ENCODE assay signal across 27 cellular contexts in the genomic region with DNA sequence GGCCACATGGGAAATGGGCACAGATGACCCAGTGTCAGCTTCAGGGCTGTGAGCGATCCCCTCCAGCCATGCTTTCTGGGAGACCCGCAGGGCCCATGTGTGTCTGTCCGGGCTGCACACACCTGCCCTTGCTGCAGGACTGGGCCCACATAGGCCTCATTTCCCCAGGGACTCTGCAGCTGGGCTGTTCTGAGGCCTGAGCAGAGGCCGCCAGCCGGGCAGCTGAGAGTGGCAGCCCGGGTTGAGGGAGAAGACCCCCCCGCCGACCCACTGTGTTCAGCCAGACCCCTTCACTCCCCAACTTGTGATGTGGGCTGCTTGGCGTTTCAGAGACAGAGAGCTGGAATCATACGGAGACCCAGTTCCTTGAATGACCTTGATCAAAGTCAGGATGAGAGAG. TPM values are rescaled to one million over a fixed set of nuclear protein-coding genes. Genes with fewer than 3 reads are reported as not detected.
A peak's percentile ranks its signal among the peaks of the same experiment; 100 is the strongest.
DNase-seq lines count a peak whose midpoint lies in the region; ATAC-seq, FAIRE-seq and TF ChIP-seq lines count a peak whose summit lies in the region.
"Had no signal": no experiment of that assay in that cellular context is flagged by ENCODE, and none has a peak within 500 bp of the region (broad histone marks: within the 10 kb centered on the region; RNA-seq: fewer than 3 reads in every experiment).

No MANE protein-coding gene starts in this region.

- H2BK120ac ChIP-seq in H1 (replicated peaks; ENCODE audit: low read depth, low read length) (no peak overlapping the region), mesendoderm (ENCODE audit: low read depth, low read length) (no peak overlapping the region)

- H3K79me1 ChIP-seq in H1 (ENCODE audit: low read depth, low read length) (no peaks in the 10 kb centered on the region; the same call in 1 of the 2 replicates), mesendoderm (ENCODE audit: low read length) (no peaks in the 10 kb centered on the region)

- H2AK5ac ChIP-seq in H1 (ENCODE audit: low read depth, low read length): no peak overlapping the region
- H2AK5ac ChIP-seq in mesendoderm (ENCODE audit: low read length): no peak overlapping the region

- H3K9ac ChIP-seq in BLaER1 (peak overlapping the region; percentile 10; the same call in 1 of the 2 replicates), H1 (replicated peaks in 1 of 4; ENCODE audit: extremely low read depth in 1 of 4, low read depth in 3 of 4, low read length in 3 of 4) (no peak overlapping the region), mesendoderm (ENCODE audit: low read length) (no peak overlapping the region)

- intact Hi-C loops in activated CD4-positive, alpha-beta T cell treated with anti-CD3 and anti-CD28 coated beads for 36 hours (cut with DNase I, micrococcal nuclease): no loop called here

- CTCF ChIA-PET in activated CD4-positive, alpha-beta T cell treated with anti-CD3 and anti-CD28 coated beads for 36 hours (lab: Charles Lee): no interaction called here
- CTCF ChIA-PET in H1 (lab: Charles Lee; ENCODE audit: partially characterized antibody): no interaction called here

- ATAC-seq in activated CD4-positive, alpha-beta T cell treated with anti-CD3 and anti-CD28 coated beads for 36 hours: no peak
- ATAC-seq: GM23338 had no signal

- H3K4ac ChIP-seq in H1 (replicated peaks; ENCODE audit: insufficient read length, low read depth, low read length) (no peak overlapping the region), mesendoderm (ENCODE audit: low read depth, low read length) (no peak overlapping the region)

- H3K18ac ChIP-seq in H1 (ENCODE audit: extremely low read depth, low read length): no peak overlapping the region
- no peak overlapping the region for H3K18ac ChIP-seq in mesendoderm (ENCODE audit: low read length)

- DNase-seq in activated CD4-positive, alpha-beta T cell treated with anti-CD3 and anti-CD28 coated beads for 36 hours: peak; percentile 1
- DNase-seq in activated CD4-positive, alpha-beta T cell treated with anti-CD3 and anti-CD28 coated beads, Interleukin-2, amount 50 U/mL, for 4 hours: no peak
- DNase-seq in H1 (ENCODE audit: low read depth in 1 of 2, low spot score in 2 of 2): no peak
- no peak for DNase-seq in neural crest cell (ENCODE audit: low read depth, low spot score)
- no peak for DNase-seq in mesendoderm
- no peak for DNase-seq in medulla oblongata (ENCODE audit: extremely low spot score)
- DNase-seq in NCI-H2081 treated with DMSO at 0.1 percent for 48 hours (lab: John Stamatoyannopoulos, UW): no peak
- DNase-seq: ACHN, HCEC 1CT, KBM-7, MM.1S, NCI-H1092, NCI-H146, NCI-H2029, NCI-H226, NCI-H510A treated with DMSO at 0.1 percent for 48 hours, NCI-H748 treated with DMSO at 0.1 percent for 48 hours, PC-9, RPMI8226, SIG-M5 had no signal

- H3K79me2 ChIP-seq in H1 (ENCODE audit: control insufficient read depth in 1 of 2, insufficient read depth in 2 of 2, low read length in 2 of 2): no peaks in the 10 kb centered on the region
- H3K79me2 ChIP-seq in mesendoderm (ENCODE audit: control insufficient read depth, insufficient read depth, low read length): no peaks in the 10 kb centered on the region

- H4K91ac ChIP-seq in H1 (replicated peaks; ENCODE audit: insufficient read length, low read length): no peak overlapping the region

- H2BK5ac ChIP-seq in H1 (ENCODE audit: low read depth, low read length) (no peak overlapping the region), mesendoderm (ENCODE audit: low read length) (no peak overlapping the region)

- H2BK15ac ChIP-seq in H1 (ENCODE audit: low read length) (no peak overlapping the region), mesendoderm (replicated peaks; ENCODE audit: low read depth) (no peak overlapping the region)

- H3K27me3 ChIP-seq in BLaER1 (peaks cover 13% of the 10 kb centered on the region; the same call in 1 of the 2 replicates), H1 (replicated peaks in 1 of 4; ENCODE audit: control insufficient read depth in 3 of 4, extremely low read depth in 1 of 4, insufficient read depth in 3 of 4, low read length in 3 of 4) (no peaks in the 10 kb centered on the region), mesendoderm (ENCODE audit: insufficient read depth, low read length, poor library complexity) (no peaks in the 10 kb centered on the region)

- H3K27me3 Mint-ChIP-seq in activated CD4-positive, alpha-beta T cell treated with anti-CD3 and anti-CD28 coated beads for 36 hours: peaks cover 7% of the 10 kb centered on the region
- H3K27me3 Mint-ChIP-seq in neural crest cell (ENCODE audit: low read depth): no peaks in the 10 kb centered on the region

- H3K36me3 ChIP-seq in BLaER1: no peaks in the 10 kb centered on the region
- no peaks in the 10 kb centered on the region for H3K36me3 ChIP-seq in H1 (ENCODE audit: control insufficient read depth in 2 of 4, insufficient read depth in 4 of 4, low read length in 3 of 4)
- no peaks in the 10 kb centered on the region for H3K36me3 ChIP-seq in mesendoderm (ENCODE audit: control insufficient read depth, insufficient read depth, low read length)

- no peak overlapping the region for H3K14ac ChIP-seq in H1 (ENCODE audit: insufficient read length)

- no peak overlapping the region for H2BK20ac ChIP-seq in H1 (ENCODE audit: low read length)

- no peak overlapping the region for H3K56ac ChIP-seq in H1 (replicated peaks; ENCODE audit: insufficient read length, low read depth, low read length)
- H3K56ac ChIP-seq in mesendoderm (ENCODE audit: low read length): no peak overlapping the region

- H3K27ac ChIP-seq in BLaER1: no peak overlapping the region
- H3K27ac ChIP-seq in H1 (ENCODE audit: low read depth, low read length): no peak overlapping the region
- H3K27ac ChIP-seq in mesendoderm (ENCODE audit: low read depth, low read length): no peak overlapping the region
- H3K27ac ChIP-seq: 22Rv1, C4-2B, PC-9 had no signal

- H3K4me2 ChIP-seq in BLaER1: peak overlapping the region; percentile 83
- H3K4me2 ChIP-seq in H1 (ENCODE audit: insufficient read depth in 1 of 2, low read depth in 2 of 2, low read length in 2 of 2): no peak overlapping the region
- H3K4me2 ChIP-seq in mesendoderm (ENCODE audit: low read length): no peak overlapping the region
- H3K4me2 ChIP-seq: GM23338, PC-9 had no signal

- TF ChIP-seq EP300 in H1 (IDR thresholded peaks at IDR 0.05; ENCODE audit: borderline replicate concordance in 1 of 2, low read depth in 2 of 2, low read length in 2 of 2): no peak

- no peaks in the 10 kb centered on the region for H3K36me3 Mint-ChIP-seq in activated CD4-positive, alpha-beta T cell treated with anti-CD3 and anti-CD28 coated beads for 36 hours (ENCODE audit: low read depth)
- H3K36me3 Mint-ChIP-seq in neural crest cell (ENCODE audit: low read depth): no peaks in the 10 kb centered on the region

- H4K5ac ChIP-seq in H1 (ENCODE audit: insufficient read length, low read depth, low read length): no peak overlapping the region
- no peak overlapping the region for H4K5ac ChIP-seq in mesendoderm (ENCODE audit: low read length)

- WGBS in H1 (ENCODE audit: extremely low coverage in 1 of 2, insufficient coverage in 1 of 2, insufficient read length in 1 of 2, insufficient replicate concordance in 2 of 2, low coverage in 1 of 2, low lambda C conversion rate in 2 of 2, missing lambda C conversion rate in 1 of 2), 2 experiments: 94% methylated on average over 8 of the region's 10 CpGs; no CpG with 5 or more reads in 1 of the 2 experiments
- no CpG with 5 or more reads among the region's 10 CpGs for WGBS in mesendoderm (ENCODE audit: extremely low coverage, insufficient coverage, low lambda C conversion rate)

- H3K27ac Mint-ChIP-seq in activated CD4-positive, alpha-beta T cell treated with anti-CD3 and anti-CD28 coated beads for 36 hours: no peak overlapping the region
- peak overlapping the region; percentile 43 for H3K27ac Mint-ChIP-seq in neural crest cell (ENCODE audit: unreplicated experiment)
- H3K27ac Mint-ChIP-seq: GM23338 had no signal

- no peaks in the 10 kb centered on the region for H4K20me1 ChIP-seq in BLaER1
- peaks cover 0 to 4% of the 10 kb centered on the region in 2 experiments for H4K20me1 ChIP-seq in H1 (replicated peaks in 1 of 2; ENCODE audit: control insufficient read depth in 1 of 2, insufficient read depth in 2 of 2, low read length in 2 of 2)

- no peak for TF ChIP-seq POLR2A in H1 (IDR thresholded peaks at IDR 0.05; ENCODE audit: control extremely low read depth in 1 of 2, low read depth in 2 of 2, low read length in 2 of 2)

- H3K9me3 ChIP-seq in BLaER1: no peaks in the 10 kb centered on the region
- no peaks in the 10 kb centered on the region for H3K9me3 ChIP-seq in H1 (ENCODE audit: insufficient read depth in 2 of 2, low read depth in 1 of 2, low read length in 1 of 2)

- TF ChIP-seq CTCF in H1 (IDR thresholded peaks at IDR 0.05; ENCODE audit: control extremely low read depth in 1 of 3, insufficient read depth in 1 of 3, low read depth in 1 of 3, low read length in 3 of 3) (no peak), neural crest cell (conservative IDR thresholded peaks at IDR 0.05) (no peak)

- H3K23ac ChIP-seq in H1 (ENCODE audit: insufficient read length) (no peak overlapping the region), mesendoderm (ENCODE audit: low read length) (no peak overlapping the region)

- H3K4me1 ChIP-seq in BLaER1: peaks cover 80% of the 10 kb centered on the region
- peaks cover 0 to 3% (median 0%) of the 10 kb centered on the region in 4 experiments; a peak in 1 of 7 replicates for H3K4me1 ChIP-seq in H1 (replicated peaks in 1 of 4; ENCODE audit: control insufficient read depth in 3 of 4, insufficient read depth in 4 of 4, low read length in 3 of 4)
- H3K4me1 ChIP-seq in mesendoderm (ENCODE audit: control insufficient read depth, low read depth, low read length): no peaks in the 10 kb centered on the region

- POLR2A ChIA-PET in activated CD4-positive, alpha-beta T cell treated with anti-CD3 and anti-CD28 coated beads for 36 hours (lab: Charles Lee): no interaction called here
- POLR2A ChIA-PET in H1 (lab: Charles Lee; ENCODE audit: partially characterized antibody): no interaction called here

- H2BK12ac ChIP-seq in H1 (ENCODE audit: low read depth, low read length): no peak overlapping the region

- no peak for FAIRE-seq in H1 (lab: Jason Lieb, UNC)
- FAIRE-seq: G401.6, GM12892 had no signal

- H2AFZ ChIP-seq in H1 (ENCODE audit: low read length): no peak overlapping the region
- H2AFZ ChIP-seq: GM23338, PC-9 had no signal

- no peak overlapping the region for H3K4me3 Mint-ChIP-seq in activated CD4-positive, alpha-beta T cell treated with anti-CD3 and anti-CD28 coated beads for 36 hours
- no peak overlapping the region for H3K4me3 Mint-ChIP-seq in neural crest cell
- H3K4me3 Mint-ChIP-seq: GM23338 had no signal

- H3K4me1 Mint-ChIP-seq in activated CD4-positive, alpha-beta T cell treated with anti-CD3 and anti-CD28 coated beads for 36 hours: no peaks in the 10 kb centered on the region
- peaks cover 4% of the 10 kb centered on the region for H3K4me1 Mint-ChIP-seq in neural crest cell

- peak overlapping the region; percentile 66; the same call in 1 of the 2 replicates for H4K8ac ChIP-seq in H1 (ENCODE audit: extremely low read depth, insufficient read depth, low read length)
- no peak overlapping the region for H4K8ac ChIP-seq in mesendoderm (ENCODE audit: low read depth, low read length)

- peaks cover 6% of the 10 kb centered on the region; the same call in 1 of the 2 replicates for H3K23me2 ChIP-seq in H1 (ENCODE audit: low read depth, low read length)

- H3K4me3 ChIP-seq in BLaER1: 0 out of 2 replicates have a peak overlapping the region, but pooled peaks have one; percentile 14
- no peak overlapping the region for H3K4me3 ChIP-seq in H1 (ENCODE audit: extremely low read depth in 1 of 4, insufficient read depth in 2 of 4, low read depth in 3 of 4, low read length in 4 of 4)
- no peak overlapping the region for H3K4me3 ChIP-seq in mesendoderm (ENCODE audit: low read length)
- H3K4me3 ChIP-seq: GM23338, PC-9 had no signal

- H3K9me3 Mint-ChIP-seq in activated CD4-positive, alpha-beta T cell treated with anti-CD3 and anti-CD28 coated beads for 36 hours (ENCODE audit: low read depth): no peaks in the 10 kb centered on the region
- H3K9me3 Mint-ChIP-seq in neural crest cell: no peaks in the 10 kb centered on the region
- H3K9me3 Mint-ChIP-seq: GM23338 had no signal

- TF ChIP-seq RAD21 in H1 (IDR thresholded peaks at IDR 0.05 in 1 of 2, conservative IDR thresholded peaks at IDR 0.05 in 1 of 2; ENCODE audit: low read depth in 2 of 2, low read length in 2 of 2): no peak

RNA-seq across cellular contexts. Expression of gene DPYSL4, which starts 50.1 kb away (rescaled TPM):
- total RNA-seq in activated CD4-positive, alpha-beta T cell treated with anti-CD3 and anti-CD28 coated beads for 36 hours: 10 to 100 TPM; 15.0 to 15.2 TPM
- total RNA-seq in H1 (2021; fragmentation: NEBNext Ultra II Directional; extraction: Animal tissue kit (Norgen Biotek cat#: 25700)): 15.2 and 16.4 TPM in 2 replicates
- 12.9 and 21.6 TPM in 2 replicates for polyA plus RNA-seq in H1 (2011; rRNA removed)
- polyA plus RNA-seq in H1 (2011; cell fraction: cytosol; rRNA removed): 12.2 TPM
- 51.0 TPM for polyA plus RNA-seq in H1 (2011; cell fraction: nucleus; rRNA removed)
- polyA plus RNA-seq in H1 (2012, experiment 1 of 2): 17.8 to 24.2 TPM (median 20.8 TPM) in 4 replicates
- polyA plus RNA-seq in H1 (2012, experiment 2 of 2): 13.3 TPM
- polyA plus RNA-seq in H1 (2013, experiment 1 of 2): 15.1 TPM
- polyA plus RNA-seq in H1 (2013, experiment 2 of 2): 13.3 TPM
- 7.1 and 10.2 TPM in 2 replicates for polyA minus RNA-seq in H1 (2011; rRNA and poly(A)+ RNA removed)
- 7.7 TPM for polyA minus RNA-seq in H1 (2011; cell fraction: cytosol; rRNA and poly(A)+ RNA removed)
- polyA minus RNA-seq in H1 (2011; cell fraction: nucleus; rRNA and poly(A)+ RNA removed): 9.5 TPM
- 145 and 155 TPM in 2 replicates for total RNA-seq in neural crest cell
- polyA plus RNA-seq in mesendoderm (2013, experiment 1 of 2): 5.6 TPM
- polyA plus RNA-seq in mesendoderm (2013, experiment 2 of 2): 5.8 TPM
- total RNA-seq: HT1080 had no signal
